ENCODE assay signal across 22 cellular contexts in genomic region chr15:80953953-80954778, GRCh38. TPM values are rescaled to one million over a fixed set of nuclear protein-coding genes. Genes with fewer than 3 reads are reported as not detected.
DNase-seq lines count a peak whose midpoint lies in the region; ATAC-seq and TF ChIP-seq lines count a peak whose summit lies in the region.
"Had no signal": no experiment of that assay in that cellular context is flagged by ENCODE, and none has a peak within 500 bp of the region (broad histone marks: within the 10 kb centered on the region; RNA-seq: fewer than 3 reads in every experiment).

No MANE protein-coding gene starts in this region.

- H2BK5ac ChIP-seq in mesendoderm (ENCODE audit: low read length), result peak overlapping the region; percentile 81

- ATAC-seq in GM23338 (peak; percentile 81), WTC11 (peak; percentile 90), GM21576 (IDR thresholded peaks at IDR 0.05; ENCODE audit: unreplicated experiment) (no peak)
- ATAC-seq: stimulated activated memory B cell treated with anti-CD40 and anti-IgM and Interleukin-4, amounts not matched to agents 10 μg/mL and 1 μg/mL and 100 μg/mL, for 72 hours had no signal

- H3K27ac ChIP-seq in AG04450 (ENCODE audit: low read depth, low read length) (peak overlapping the region; percentile 68), GM23338 (ENCODE audit: low read depth) (peak overlapping the region; percentile 78; the same call in 1 of the 2 replicates), mesendoderm (ENCODE audit: low read depth, low read length) (peak overlapping the region; percentile 6), WERI-Rb-1 (no peak overlapping the region)
- H3K27ac ChIP-seq: ascending aorta, esophagus muscularis mucosa, hepatocyte, neutrophil, Peyer's patch, upper lobe of left lung, VCaP had no signal

- H3K9ac ChIP-seq in mesendoderm (ENCODE audit: low read length), result no peak overlapping the region

- H4K20me1 ChIP-seq in GM23338 (replicated peaks; ENCODE audit: insufficient read depth), result no peaks in the 10 kb centered on the region

- POLR2A ChIA-PET in AG04450 (lab: Yijun Ruan, JAX) (no interaction called here), WTC11 (lab: Charles Lee) (no interaction called here)

- no peak for TF ChIP-seq CTCF in AG04450 (IDR thresholded peaks at IDR 0.05; ENCODE audit: low read depth, low read length)
- TF ChIP-seq CTCF in GM23338 (conservative IDR thresholded peaks at IDR 0.05; ENCODE audit: low read depth in 2 of 2), result peak; percentile 15 to 23; a peak in 1 of 4 replicates
- TF ChIP-seq CTCF in WTC11 (IDR thresholded peaks at IDR 0.05), result no peak
- TF ChIP-seq CTCF in WERI-Rb-1 (IDR thresholded peaks at IDR 0.05; ENCODE audit: low read depth, low read length), result no peak

- H2AK5ac ChIP-seq in mesendoderm (ENCODE audit: low read length), result no peak overlapping the region

- H3K79me2 ChIP-seq in GM23338 (replicated peaks; ENCODE audit: insufficient read depth) (no peaks in the 10 kb centered on the region), mesendoderm (ENCODE audit: control insufficient read depth, insufficient read depth, low read length) (no peaks in the 10 kb centered on the region)
- H3K79me2 ChIP-seq: hepatocyte had no signal

- no peak overlapping the region for H2AFZ ChIP-seq in GM23338
- H2AFZ ChIP-seq: hepatocyte had no signal

- H3K9me3 Mint-ChIP-seq in GM23338, result no peaks in the 10 kb centered on the region
- H3K9me3 Mint-ChIP-seq in WTC11, result no peaks in the 10 kb centered on the region
- H3K9me3 Mint-ChIP-seq: stimulated activated memory B cell treated with anti-CD40 and anti-IgM and Interleukin-4, amounts not matched to agents 10 μg/mL and 1 μg/mL and 100 μg/mL, for 72 hours had no signal

- H3K27ac Mint-ChIP-seq in GM23338, result peak overlapping the region; percentile 78
- H3K27ac Mint-ChIP-seq in WTC11, result peak overlapping the region; percentile 66
- H3K27ac Mint-ChIP-seq: stimulated activated memory B cell treated with anti-CD40 and anti-IgM and Interleukin-4, amounts not matched to agents 10 μg/mL and 1 μg/mL and 100 μg/mL, for 72 hours had no signal

- H3K4ac ChIP-seq in mesendoderm (ENCODE audit: low read depth, low read length), result peak overlapping the region; percentile 49

- H3K4me1 ChIP-seq in GM23338 (ENCODE audit: insufficient read depth) (peaks cover 12% of the 10 kb centered on the region), mesendoderm (ENCODE audit: control insufficient read depth, low read depth, low read length) (peaks cover 8% of the 10 kb centered on the region)
- H3K4me1 ChIP-seq: ascending aorta, esophagus muscularis mucosa, Peyer's patch had no signal

- DNase-seq in AG04450 (ENCODE audit: low read depth, low spot score), result no peak
- DNase-seq in GM23338 (ENCODE audit: low spot score), result peak; percentile 72
- DNase-seq in WTC11 (ENCODE audit: low spot score), result no peak
- DNase-seq in mesendoderm, result peak; percentile 95
- DNase-seq in WERI-Rb-1, result no peak
- no peak for DNase-seq in foreskin melanocyte
- no peak for DNase-seq in NCI-H187 (lab: John Stamatoyannopoulos, UW)
- DNase-seq: activated gamma-delta T cell, AML-193, cortex of kidney, NCI-H1048, NCI-H446, Peyer's patch had no signal

- H3K4me2 ChIP-seq in GM23338 (peak overlapping the region; percentile 44), mesendoderm (ENCODE audit: low read length) (no peak overlapping the region)
- H3K4me2 ChIP-seq: hepatocyte had no signal

- H3K56ac ChIP-seq in mesendoderm (ENCODE audit: low read length), result peak overlapping the region; percentile 68

- CTCF ChIA-PET in AG04450 (lab: Charles Lee), result interaction anchor here (1.3 kb wide), 1 partner anchor 16 kb away, joined by 6 read pairs; no protein-coding TSS in a partner anchor
- CTCF ChIA-PET in WTC11 (lab: Charles Lee), result interaction anchor here (0.8 to 4.3 kb wide), 7 partner anchors 14 to 312 kb away, joined by 3 to 39 read pairs (median 4); partner anchors contain the start of gene CEMIP

- H3K36me3 Mint-ChIP-seq in GM23338 (ENCODE audit: low read depth) (peaks cover 31% of the 10 kb centered on the region), WTC11 (peaks cover 28% of the 10 kb centered on the region)

- H3K27me3 Mint-ChIP-seq in GM23338 (ENCODE audit: insufficient read depth, low read depth, poor library complexity) (peaks cover 15% of the 10 kb centered on the region), WTC11 (ENCODE audit: low read depth) (no peaks in the 10 kb centered on the region)
- H3K27me3 Mint-ChIP-seq: stimulated activated memory B cell treated with anti-CD40 and anti-IgM and Interleukin-4, amounts not matched to agents 10 μg/mL and 1 μg/mL and 100 μg/mL, for 72 hours had no signal

- H3K27me3 ChIP-seq in AG04450 (ENCODE audit: control insufficient read depth, insufficient read depth, low read length) (no peaks in the 10 kb centered on the region), GM23338 (ENCODE audit: insufficient read depth) (no peaks in the 10 kb centered on the region), mesendoderm (ENCODE audit: insufficient read depth, low read length, poor library complexity) (no peaks in the 10 kb centered on the region), WERI-Rb-1 (ENCODE audit: insufficient read depth, low read depth, severe bottlenecking) (no peaks in the 10 kb centered on the region)
- H3K27me3 ChIP-seq: ascending aorta, esophagus muscularis mucosa, hepatocyte, neutrophil, Peyer's patch, upper lobe of left lung had no signal

- no CpG with 5 or more reads among the region's 9 CpGs for whole genome bisulfite sequencing in mesendoderm (ENCODE audit: extremely low coverage, insufficient coverage, low lambda C conversion rate)

- H4K8ac ChIP-seq in mesendoderm (ENCODE audit: low read depth, low read length), result no peak overlapping the region

- H3K4me1 Mint-ChIP-seq in GM23338, result peaks cover 30% of the 10 kb centered on the region
- H3K4me1 Mint-ChIP-seq in WTC11, result peaks cover 34% of the 10 kb centered on the region

- H3K4me3 ChIP-seq in AG04450 (ENCODE audit: low read depth, low read length) (no peak overlapping the region), GM23338 (no peak overlapping the region), mesendoderm (ENCODE audit: low read length) (no peak overlapping the region), WERI-Rb-1 (ENCODE audit: low read depth, low read length) (no peak overlapping the region)
- H3K4me3 ChIP-seq: ascending aorta, esophagus muscularis mucosa, hepatocyte, lung, Peyer's patch, upper lobe of left lung had no signal

- no peak overlapping the region for H2BK120ac ChIP-seq in mesendoderm (ENCODE audit: low read depth, low read length)

- H3K36me3 ChIP-seq in GM23338 (ENCODE audit: insufficient read depth) (peaks cover 3% of the 10 kb centered on the region; the same call in 1 of the 2 replicates), mesendoderm (ENCODE audit: control insufficient read depth, insufficient read depth, low read length) (peaks cover 2% of the 10 kb centered on the region), WERI-Rb-1 (peaks cover 12% of the 10 kb centered on the region)

- H3K9me2 ChIP-seq in GM23338 (ENCODE audit: insufficient read depth), result no peaks in the 10 kb centered on the region

- no peak overlapping the region for H3K4me3 Mint-ChIP-seq in GM23338
- no peak overlapping the region for H3K4me3 Mint-ChIP-seq in WTC11
- H3K4me3 Mint-ChIP-seq: stimulated activated memory B cell treated with anti-CD40 and anti-IgM and Interleukin-4, amounts not matched to agents 10 μg/mL and 1 μg/mL and 100 μg/mL, for 72 hours had no signal

- H2BK15ac ChIP-seq in mesendoderm (replicated peaks; ENCODE audit: low read depth), result no peak overlapping the region

- H3K9me3 ChIP-seq in AG04450 (ENCODE audit: control insufficient read depth, insufficient read depth, low read length) (peaks cover 3% of the 10 kb centered on the region), WERI-Rb-1 (ENCODE audit: severe bottlenecking) (no peaks in the 10 kb centered on the region)
- H3K9me3 ChIP-seq: ascending aorta, esophagus muscularis mucosa, neutrophil, Peyer's patch, upper lobe of left lung had no signal

- H3K79me1 ChIP-seq in mesendoderm (ENCODE audit: low read length), result no peaks in the 10 kb centered on the region

- peak overlapping the region; percentile 44 for H3K18ac ChIP-seq in mesendoderm (ENCODE audit: low read length)

- no peaks in the 10 kb centered on the region for H3F3A ChIP-seq in GM23338 (replicated peaks; ENCODE audit: low read depth)

- H3K23ac ChIP-seq in mesendoderm (ENCODE audit: low read length), result no peak overlapping the region

- H4K5ac ChIP-seq in mesendoderm (ENCODE audit: low read length), result no peak overlapping the region

TF ChIP-seq in WTC11, 78 proteins besides CTCF, POLR2A, EP300 and RAD21 (continues in another document):
- TF ChIP-seq ZNF425 (CRISPR knock-in tag; conservative IDR thresholded peaks at IDR 0.05) (no peak), NFE2L1 (CRISPR knock-in tag; IDR thresholded peaks at IDR 0.05) (peak; percentile 98)

RNA-seq across cellular contexts. Expression of gene MESD, which starts 35.5 kb away (rescaled TPM):
- polyA plus RNA-seq in AG04450 (2011; rRNA removed) (19.1 and 23.9 TPM in 2 replicates), GM23338 (2016; fragmentation: Nextera tagmentation; extraction: Ambion mirVana) (47.9 and 52.7 TPM in 2 replicates)
- polyA minus RNA-seq in AG04450 (2011; rRNA and poly(A)+ RNA removed), result 8.4 and 12.4 TPM in 2 replicates
- total RNA-seq in GM23338 (2014; rRNA removed; shearing (Covaris generic)), result 21.1 and 25.6 TPM in 2 replicates
- total RNA-seq in WTC11 (2021), result 26.9 to 28.3 TPM (median 27.9 TPM) in 3 replicates
- polyA plus RNA-seq in mesendoderm (2013, experiment 1 of 2), result 32.1 TPM
- 31.9 TPM for polyA plus RNA-seq in mesendoderm (2013, experiment 2 of 2)

RNA-seq across cellular contexts. Expression of gene TLNRD1, which starts 46.6 kb away (rescaled TPM):
- polyA plus RNA-seq in AG04450 (2011; rRNA removed) (3.5 and 4.1 TPM in 2 replicates), GM23338 (2016; fragmentation: Nextera tagmentation; extraction: Ambion mirVana) (6.7 and 8.0 TPM in 2 replicates)
- 4.1 and 4.2 TPM in 2 replicates for polyA minus RNA-seq in AG04450 (2011; rRNA and poly(A)+ RNA removed)
- total RNA-seq in GM23338 (2014; rRNA removed; shearing (Covaris generic)), result 20.6 and 27.3 TPM in 2 replicates
- total RNA-seq in WTC11 (2021), result 21.4 to 26.7 TPM (median 22.3 TPM) in 3 replicates
- 19.4 TPM for polyA plus RNA-seq in mesendoderm (2013, experiment 1 of 2)
- 19.5 TPM for polyA plus RNA-seq in mesendoderm (2013, experiment 2 of 2)

Comparison
In these comparisons a context has a peak if more than half of its experiments do, and no peak if none do; other contexts are left out.
1. DNase-seq: peak in GM23338 (single experiment) and mesendoderm (single experiment); none in AG04450 (single experiment), WTC11 (single experiment), WERI-Rb-1 (single experiment), foreskin melanocyte (single experiment) and NCI-H187 (0 of 2).
2. CTCF ChIP-seq: peak in GM23338 (2 of 2); none in AG04450 (single experiment), WTC11 (single experiment) and WERI-Rb-1 (single experiment).